ENCODE assay signal across 16 cellular contexts in genomic region chr15:99414755-99415731, GRCh38.
DNase-seq lines count a peak whose midpoint lies in the region; ATAC-seq, FAIRE-seq and TF ChIP-seq lines count a peak whose summit lies in the region.
"Had no signal": no experiment of that assay in that cellular context is flagged by ENCODE, and none has a peak within 500 bp of the region (broad histone marks: within the 10 kb centered on the region; RNA-seq: fewer than 3 reads in every experiment).

No MANE protein-coding gene starts in this region.

- no peak for FAIRE-seq in urothelium cell line (lab: Jason Lieb, UNC)

- no peak overlapping the region for H3K27ac Mint-ChIP-seq in stimulated activated effector memory CD8-positive, alpha-beta T cell treated with anti-CD3 and anti-CD28 coated beads, Interleukin-12 subunit alpha, Interleukin-12 subunit beta, amount 100 ng/mL, for 72 hours
- H3K27ac Mint-ChIP-seq: activated naive CD8-positive, alpha-beta T cell treated with anti-CD3 and anti-CD28 coated beads, Interleukin-2, amount 10 ng/mL, durations not matched to agents 7 days and 5 days had no signal

- POLR2A ChIA-PET in GM10248 (lab: Yijun Ruan, JAX), result no interaction called here

- CTCF ChIA-PET in GM10248 (lab: Yijun Ruan, JAX), result interaction anchor here (0.6 to 4.0 kb wide), 4 partner anchors 8 to 289 kb away, joined by 3 to 14 read pairs (median 3); no protein-coding TSS in a partner anchor

- TF ChIP-seq CTCF in GM10248 (IDR thresholded peaks at IDR 0.05; ENCODE audit: control extremely low read depth, extremely low read depth, low read depth, missing control alignments), result no peak

- peak; percentile 13 for DNase-seq in GM10248 (ENCODE audit: extremely low spot score)
- peak; percentile 36 for DNase-seq in RPMI7951 (ENCODE audit: low read depth)
- DNase-seq in head of caudate nucleus, result peak in 36 of 42 donors; percentile 11 to 90 (median 64)
- DNase-seq in stimulated activated effector memory CD8-positive, alpha-beta T cell treated with anti-CD3 and anti-CD28 coated beads, Interleukin-12 subunit alpha, Interleukin-12 subunit beta, amount 100 ng/mL, for 72 hours (ENCODE audit: low spot score in 2 of 2), result no peak
- no peak for DNase-seq in SIG-M5 (lab: John Stamatoyannopoulos, UW)
- DNase-seq in urothelium cell line (ENCODE audit: low spot score), result no peak
- no peak for DNase-seq in NCI-H345 treated with DMSO at 0.1 percent for 48 hours (lab: John Stamatoyannopoulos, UW; ENCODE audit: unreplicated experiment)
- DNase-seq: activated CD4-positive, alpha-beta T cell treated with anti-CD3 and anti-CD28 coated beads, Interleukin-2, amount 50 U/mL, for 4 hours; activated naive CD8-positive, alpha-beta T cell treated with anti-CD3 and anti-CD28 coated beads, Interleukin-2, amount 10 ng/mL, durations not matched to agents 7 days and 5 days; DMS153; effector CD8-positive, alpha-beta T cell; hippocampal formation; NCI-H1694 treated with DMSO at 0.1 percent for 48 hours; NCI-H69; PC-9; stimulated activated CD4-positive, alpha-beta T cell treated with anti-CD3 and anti-CD28 coated beads, Interleukin-15, amount 100 ng/mL, for 24 hours had no signal

- no peaks in the 10 kb centered on the region for H3K36me3 Mint-ChIP-seq in stimulated activated effector memory CD8-positive, alpha-beta T cell treated with anti-CD3 and anti-CD28 coated beads, Interleukin-12 subunit alpha, Interleukin-12 subunit beta, amount 100 ng/mL, for 72 hours

- no peak overlapping the region for H3K4me3 Mint-ChIP-seq in stimulated activated effector memory CD8-positive, alpha-beta T cell treated with anti-CD3 and anti-CD28 coated beads, Interleukin-12 subunit alpha, Interleukin-12 subunit beta, amount 100 ng/mL, for 72 hours
- H3K4me3 Mint-ChIP-seq: activated naive CD8-positive, alpha-beta T cell treated with anti-CD3 and anti-CD28 coated beads, Interleukin-2, amount 10 ng/mL, durations not matched to agents 7 days and 5 days had no signal

- intact Hi-C loops in head of caudate nucleus (cut with DNase I), result no loop called here

- peaks cover 8% of the 10 kb centered on the region for H3K4me1 Mint-ChIP-seq in stimulated activated effector memory CD8-positive, alpha-beta T cell treated with anti-CD3 and anti-CD28 coated beads, Interleukin-12 subunit alpha, Interleukin-12 subunit beta, amount 100 ng/mL, for 72 hours
- H3K4me1 Mint-ChIP-seq: activated naive CD8-positive, alpha-beta T cell treated with anti-CD3 and anti-CD28 coated beads, Interleukin-2, amount 10 ng/mL, durations not matched to agents 7 days and 5 days had no signal

- ATAC-seq in stimulated activated effector memory CD8-positive, alpha-beta T cell treated with anti-CD3 and anti-CD28 coated beads, Interleukin-12 subunit alpha, Interleukin-12 subunit beta, amount 100 ng/mL, for 72 hours, result peak; percentile 25

- H3K9me3 Mint-ChIP-seq in stimulated activated effector memory CD8-positive, alpha-beta T cell treated with anti-CD3 and anti-CD28 coated beads, Interleukin-12 subunit alpha, Interleukin-12 subunit beta, amount 100 ng/mL, for 72 hours, result no peaks in the 10 kb centered on the region

Comparison
In these comparisons a context has a peak if more than half of its experiments do, and no peak if none do; other contexts are left out.
1. DNase-seq: peak in GM10248 (single experiment), RPMI7951 (single experiment) and head of caudate nucleus (36 of 42); none in stimulated activated effector memory CD8-positive, alpha-beta T cell treated with anti-CD3 and anti-CD28 coated beads, Interleukin-12 subunit alpha, Interleukin-12 subunit beta, amount 100 ng/mL, for 72 hours (0 of 2), SIG-M5 (single experiment), urothelium cell line (single experiment) and NCI-H345 treated with DMSO at 0.1 percent for 48 hours (single experiment).